In genomic region chr4:27117453-27117852, GRCh38 we compare ENCODE assay signal across 24 cellular contexts.
DNase-seq lines count a peak whose midpoint lies in the region; ATAC-seq, FAIRE-seq and TF ChIP-seq lines count a peak whose summit lies in the region.
"Had no signal": no experiment of that assay in that cellular context is flagged by ENCODE, and none has a peak within 500 bp of the region (broad histone marks: within the 10 kb centered on the region; RNA-seq: fewer than 3 reads in every experiment).

No MANE protein-coding gene starts in this region.

- H3K4me1 ChIP-seq in SK-N-SH (ENCODE audit: control insufficient read depth in 1 of 2, insufficient read depth in 2 of 2, low read depth in 1 of 2, low read length in 1 of 2), result no peaks in the 10 kb centered on the region
- no peaks in the 10 kb centered on the region for H3K4me1 ChIP-seq in GM12878 (ENCODE audit: control insufficient read depth, insufficient read depth, low read length)
- H3K4me1 ChIP-seq: BE2C; BLaER1 treated with 17β-estradiol and CSF1 and Interleukin-3, amounts not matched to agents 10 nM and 100 nM had no signal

- no peak for TF ChIP-seq EP300 in SK-N-SH (IDR thresholded peaks at IDR 0.05; ENCODE audit: borderline replicate concordance in 1 of 2, low read depth in 1 of 2, low read length in 1 of 2)
- TF ChIP-seq EP300 in GM12878 (IDR thresholded peaks at IDR 0.05; ENCODE audit: borderline replicate concordance in 1 of 2, control insufficient read depth in 1 of 2, low read depth in 2 of 2, low read length in 2 of 2), result no peak

- no peak for TF ChIP-seq POLR2A in GM12878 (IDR thresholded peaks at IDR 0.05; ENCODE audit: low read depth, low read length)

- peaks cover 36% of the 10 kb centered on the region for H3K4me1 Mint-ChIP-seq in WTC11
- H3K4me1 Mint-ChIP-seq: CD14-positive monocyte; CD8-positive, alpha-beta memory T cell had no signal

- RAD21 ChIA-PET in GM12878 (lab: Charles Lee; ENCODE audit: unreplicated experiment), result no interaction called here

- intact Hi-C loops in GM12878 (cut with micrococcal nuclease; ENCODE audit: unreplicated experiment), result no loop called here

- H3K9me3 ChIP-seq in SK-N-SH (no peaks in the 10 kb centered on the region), GM12878 (replicated peaks; ENCODE audit: control insufficient read depth, insufficient read depth, low read length) (no peaks in the 10 kb centered on the region)
- H3K9me3 ChIP-seq: BE2C; BLaER1 treated with 17β-estradiol and CSF1 and Interleukin-3, amounts not matched to agents 10 nM and 100 nM had no signal

- WGBS in SK-N-SH (ENCODE audit: low lambda C conversion rate), result 4% methylated on average over 1 of the region's 1 CpG
- WGBS in GM12878 (ENCODE audit: insufficient coverage, insufficient replicate concordance, low lambda C conversion rate, missing lambda C conversion rate), result 44% methylated on average over 1 of the region's 1 CpG

- FAIRE-seq in GM12878 (lab: Jason Lieb, UNC), result no peak
- FAIRE-seq: A204.1, D721Med, GM12891, GM18507 had no signal

- no peaks in the 10 kb centered on the region for H3K9me2 ChIP-seq in SK-N-SH

- H3K9me3 Mint-ChIP-seq in WTC11, result peaks cover 10% of the 10 kb centered on the region
- H3K9me3 Mint-ChIP-seq: CD4-positive, alpha-beta T cell; CD8-positive, alpha-beta memory T cell had no signal

- no peak for TF ChIP-seq RAD21 in SK-N-SH (IDR thresholded peaks at IDR 0.05; ENCODE audit: low read length)
- TF ChIP-seq RAD21 in GM12878 (IDR thresholded peaks at IDR 0.05; ENCODE audit: insufficient read depth, low read depth, low read length), result no peak

- H3K36me3 Mint-ChIP-seq in WTC11, result no peaks in the 10 kb centered on the region; the same call in 1 of the 2 replicates
- H3K36me3 Mint-ChIP-seq: CD14-positive monocyte; CD8-positive, alpha-beta memory T cell had no signal

- H4K20me1 ChIP-seq in SK-N-SH (ENCODE audit: insufficient read depth) (no peaks in the 10 kb centered on the region), GM12878 (ENCODE audit: control insufficient read depth, insufficient read depth) (no peaks in the 10 kb centered on the region)
- H4K20me1 ChIP-seq: BLaER1 treated with 17β-estradiol and CSF1 and Interleukin-3, amounts not matched to agents 10 nM and 100 nM had no signal

- H3K4me3 Mint-ChIP-seq in WTC11, result no peak overlapping the region
- H3K4me3 Mint-ChIP-seq: CD14-positive monocyte; CD4-positive, alpha-beta T cell; CD8-positive, alpha-beta memory T cell; H9 had no signal

- in situ Hi-C loops in GM12878 (cut with MboI), result no loop called here

- H3K79me2 ChIP-seq in SK-N-SH (ENCODE audit: insufficient read depth), result no peaks in the 10 kb centered on the region
- no peaks in the 10 kb centered on the region for H3K79me2 ChIP-seq in GM12878 (ENCODE audit: control insufficient read depth, insufficient read depth, low read length)

- no peak for DNase-seq in SK-N-SH
- no peak for DNase-seq in GM12878 (ENCODE audit: low read depth, low spot score)
- peak; percentile 50 for DNase-seq in islet precursor cell
- DNase-seq in foreskin melanocyte, result no peak
- DNase-seq in Kasumi-1 (lab: John Stamatoyannopoulos, UW), result no peak
- DNase-seq in WTC11 (ENCODE audit: low spot score), result no peak
- DNase-seq in cerebellar nuclear complex (lab: John Stamatoyannopoulos, UW), result no peak
- DNase-seq: AML-193; BE2C; CD4-positive, alpha-beta T cell; CD8-positive, alpha-beta memory T cell; DMS 273 treated with DMSO at 0.1 percent for 48 hours; DMS79; EL; GDM1; H9 had no signal

- no peaks in the 10 kb centered on the region for H3K27me3 Mint-ChIP-seq in WTC11 (ENCODE audit: low read depth)
- H3K27me3 Mint-ChIP-seq: CD4-positive, alpha-beta T cell had no signal

- ATAC-seq in SK-N-SH treated with all-trans-retinoic acid at 6 μM for 48 hours (no peak), GM12878 (no peak), WTC11 (no peak)

- H3K9ac ChIP-seq in SK-N-SH, result no peak overlapping the region
- no peak overlapping the region for H3K9ac ChIP-seq in GM12878 (ENCODE audit: control insufficient read depth, insufficient read depth, low read length)
- H3K9ac ChIP-seq: BLaER1 treated with 17β-estradiol and CSF1 and Interleukin-3, amounts not matched to agents 10 nM and 100 nM had no signal

- POLR2A ChIA-PET in SK-N-SH (lab: Yijun Ruan, JAX), result no interaction called here
- POLR2A ChIA-PET in GM12878 (lab: Charles Lee), result no interaction called here
- POLR2A ChIA-PET in WTC11 (lab: Charles Lee), result no interaction called here

- no TSS peak for BruUV-seq in GM12878 (replicated peaks; lab: Mats Ljungman, UMichigan)

- H2AFZ ChIP-seq in SK-N-SH (ENCODE audit: low read depth), result no peak overlapping the region
- H2AFZ ChIP-seq in GM12878 (ENCODE audit: control insufficient read depth, low read depth, low read length), result no peak overlapping the region

- H3K27ac ChIP-seq in SK-N-SH (ENCODE audit: low read depth in 2 of 2, low read length in 1 of 2), result no peak overlapping the region
- no peak overlapping the region for H3K27ac ChIP-seq in GM12878 (ENCODE audit: control insufficient read depth, insufficient read depth)
- H3K27ac ChIP-seq: 22Rv1; BLaER1 treated with 17β-estradiol and CSF1 and Interleukin-3, amounts not matched to agents 10 nM and 100 nM had no signal

- CTCF ChIA-PET in SK-N-SH (lab: Yijun Ruan, JAX) (no interaction called here), GM12878 (lab: Yijun Ruan, JAX) (no interaction called here), WTC11 (lab: Charles Lee) (no interaction called here)

- TF ChIP-seq CTCF in SK-N-SH (IDR thresholded peaks at IDR 0.05) (no peak), GM12878 (IDR thresholded peaks at IDR 0.05 in 2 of 3, conservative IDR thresholded peaks at IDR 0.05 in 1 of 3; ENCODE audit: control insufficient read depth in 2 of 3, extremely low read depth in 1 of 3, insufficient read depth in 1 of 3, low read depth in 3 of 3, low read length in 3 of 3) (no peak), WTC11 (IDR thresholded peaks at IDR 0.05) (no peak)

- H3K27me3 ChIP-seq in SK-N-SH (ENCODE audit: insufficient read depth) (no peaks in the 10 kb centered on the region), GM12878 (replicated peaks in 1 of 2; ENCODE audit: control insufficient read depth in 2 of 2, insufficient read depth in 2 of 2, low read length in 1 of 2) (no peaks in the 10 kb centered on the region)
- H3K27me3 ChIP-seq: BE2C; BLaER1 treated with 17β-estradiol and CSF1 and Interleukin-3, amounts not matched to agents 10 nM and 100 nM had no signal

- no peak overlapping the region for H3K4me3 ChIP-seq in SK-N-SH (ENCODE audit: low read depth in 2 of 2, low read length in 1 of 2)
- H3K4me3 ChIP-seq in GM12878, result no peak overlapping the region
- H3K4me3 ChIP-seq: BLaER1 treated with 17β-estradiol and CSF1 and Interleukin-3, amounts not matched to agents 10 nM and 100 nM had no signal

- H3F3A ChIP-seq in SK-N-SH (replicated peaks; ENCODE audit: insufficient read depth), result no peaks in the 10 kb centered on the region

- no peak overlapping the region for H3K27ac Mint-ChIP-seq in WTC11
- H3K27ac Mint-ChIP-seq: CD4-positive, alpha-beta T cell; CD8-positive, alpha-beta memory T cell; H9 had no signal

- no peaks in the 10 kb centered on the region for H3K36me3 ChIP-seq in SK-N-SH (replicated peaks in 1 of 2; ENCODE audit: control insufficient read depth in 1 of 2, insufficient read depth in 2 of 2, low read length in 1 of 2)
- H3K36me3 ChIP-seq in GM12878 (ENCODE audit: control insufficient read depth in 2 of 2, insufficient read depth in 2 of 2, low read length in 1 of 2), result no peaks in the 10 kb centered on the region
- H3K36me3 ChIP-seq: BE2C; BLaER1 treated with 17β-estradiol and CSF1 and Interleukin-3, amounts not matched to agents 10 nM and 100 nM had no signal

- H3K4me2 ChIP-seq in SK-N-SH (no peak overlapping the region), GM12878 (ENCODE audit: control insufficient read depth, insufficient read depth) (no peak overlapping the region)
- H3K4me2 ChIP-seq: BLaER1 treated with 17β-estradiol and CSF1 and Interleukin-3, amounts not matched to agents 10 nM and 100 nM had no signal

- SMC1A ChIA-PET in GM12878 (lab: Charles Lee; ENCODE audit: uncharacterized antibody, unreplicated experiment), result no interaction called here

TF ChIP-seq in SK-N-SH treated with all-trans-retinoic acid at 6 μM for 48 hours, 23 proteins besides CTCF, POLR2A, EP300 and RAD21:
- no peak for TF ChIP-seq PPARA (CRISPR knock-in tag; IDR thresholded peaks at IDR 0.05; ENCODE audit: borderline replicate concordance)
TF ChIP-seq in SK-N-SH treated with all-trans-retinoic acid at 6 μM for 48 hours: peak in this region for 0.

TF ChIP-seq in GM12878, 131 proteins besides CTCF, POLR2A, EP300 and RAD21 (continues in another document):
- no peak for TF ChIP-seq PML (IDR thresholded peaks at IDR 0.05; ENCODE audit: low read length)

TF ChIP-seq in WTC11, 78 proteins besides CTCF, POLR2A, EP300 and RAD21 (continues in another document):
- TF ChIP-seq GTF2I (CRISPR knock-in tag; conservative IDR thresholded peaks at IDR 0.05), result no peak
- no peak for TF ChIP-seq FOXP4 (CRISPR knock-in tag; IDR thresholded peaks at IDR 0.05)
- TF ChIP-seq E2F1 (CRISPR knock-in tag; IDR thresholded peaks at IDR 0.05), result no peak
